ENCODE assay signal across 25 cellular contexts in genomic region chr4:2125831-2126230, GRCh38.
A peak's percentile ranks its signal among the peaks of the same experiment; 100 is the strongest.
DNase-seq lines count a peak whose midpoint lies in the region; ATAC-seq, FAIRE-seq and TF ChIP-seq lines count a peak whose summit lies in the region.
"Had no signal": no experiment of that assay in that cellular context is flagged by ENCODE, and none has a peak within 500 bp of the region (broad histone marks: within the 10 kb centered on the region; RNA-seq: fewer than 3 reads in every experiment).

No MANE protein-coding gene starts in this region.

- H2BK5ac ChIP-seq in H1 (ENCODE audit: low read depth, low read length) (no peak overlapping the region), trophoblast cell (ENCODE audit: low read depth, low read length, poor library complexity) (no peak overlapping the region)

- WGBS in H1 (ENCODE audit: extremely low coverage in 1 of 2, insufficient coverage in 1 of 2, insufficient read length in 1 of 2, insufficient replicate concordance in 2 of 2, low coverage in 1 of 2, low lambda C conversion rate in 2 of 2, missing lambda C conversion rate in 1 of 2), 2 experiments, result 94% methylated on average over 6 of the region's 6 CpGs; no CpG with 5 or more reads in 1 of the 2 experiments
- WGBS in trophoblast cell (ENCODE audit: extremely low coverage, insufficient coverage, insufficient read length), result no CpG with 5 or more reads among the region's 6 CpGs

- H3K9me3 ChIP-seq in H1 (ENCODE audit: insufficient read depth in 2 of 2, low read depth in 1 of 2, low read length in 1 of 2) (no peaks in the 10 kb centered on the region), trophoblast cell (ENCODE audit: insufficient read depth, low read depth, low read length) (no peaks in the 10 kb centered on the region), T-helper 17 cell (ENCODE audit: control insufficient read depth, low read length, poor library complexity, severe bottlenecking) (no peaks in the 10 kb centered on the region)
- H3K9me3 ChIP-seq: A549; BE2C; BLaER1 treated with 17β-estradiol and CSF1 and Interleukin-3, amounts not matched to agents 10 nM and 100 nM; HAP-1 had no signal

- CTCF ChIA-PET in H1 (lab: Charles Lee; ENCODE audit: partially characterized antibody), result interaction anchor here (0.6 to 2.0 kb wide), 5 partner anchors 9 to 216 kb away, joined by 3 to 4 read pairs (median 4); no protein-coding TSS in a partner anchor

- POLR2A ChIA-PET in H1 (lab: Charles Lee; ENCODE audit: partially characterized antibody), result no interaction called here

- no peak overlapping the region for H2BK15ac ChIP-seq in H1 (ENCODE audit: low read length)

- DNase-seq in DMS53 treated with DMSO at 0.1 percent for 48 hours (lab: John Stamatoyannopoulos, UW; ENCODE audit: unreplicated experiment) (peak; percentile 36), H1 (ENCODE audit: low read depth in 1 of 2, low spot score in 2 of 2) (no peak), osteocyte (ENCODE audit: extremely low spot score, unreplicated experiment) (peak; percentile 80), trophoblast cell (no peak), T-helper 17 cell (no peak)
- DNase-seq: 8988T; ACHN; AML-193; BE2C; CD4-positive, alpha-beta T cell; CD8-positive, alpha-beta memory T cell; DMS 273 treated with DMSO at 0.1 percent for 48 hours; DND-41; HFFc6 had no signal

- H3K79me1 ChIP-seq in H1 (ENCODE audit: low read depth, low read length) (no peaks in the 10 kb centered on the region), trophoblast cell (ENCODE audit: low read length) (no peaks in the 10 kb centered on the region)

- no peak for TF ChIP-seq CTCF in H1 (IDR thresholded peaks at IDR 0.05; ENCODE audit: control extremely low read depth in 1 of 3, insufficient read depth in 1 of 3, low read depth in 1 of 3, low read length in 3 of 3)
- no peak for TF ChIP-seq CTCF in osteocyte (IDR thresholded peaks at IDR 0.05)

- H3K27ac Mint-ChIP-seq in osteocyte (ENCODE audit: unreplicated experiment), result no peak overlapping the region
- H3K27ac Mint-ChIP-seq in T-helper 17 cell, result no peak overlapping the region
- H3K27ac Mint-ChIP-seq: CD4-positive, alpha-beta T cell; GM23338; HFFc6 had no signal

- H4K20me1 ChIP-seq in H1 (replicated peaks in 1 of 2; ENCODE audit: control insufficient read depth in 1 of 2, insufficient read depth in 2 of 2, low read length in 2 of 2), result no peaks in the 10 kb centered on the region
- H4K20me1 ChIP-seq: BLaER1 treated with 17β-estradiol and CSF1 and Interleukin-3, amounts not matched to agents 10 nM and 100 nM had no signal

- H3K9ac ChIP-seq in H1 (replicated peaks in 1 of 4; ENCODE audit: extremely low read depth in 1 of 4, low read depth in 3 of 4, low read length in 3 of 4) (no peak overlapping the region), trophoblast cell (ENCODE audit: low read length) (no peak overlapping the region)
- H3K9ac ChIP-seq: BLaER1 treated with 17β-estradiol and CSF1 and Interleukin-3, amounts not matched to agents 10 nM and 100 nM had no signal

- H2BK120ac ChIP-seq in H1 (replicated peaks; ENCODE audit: low read depth, low read length) (no peak overlapping the region), trophoblast cell (ENCODE audit: insufficient read depth, low read length, poor library complexity) (no peak overlapping the region)

- no peak for TF ChIP-seq EP300 in H1 (IDR thresholded peaks at IDR 0.05; ENCODE audit: borderline replicate concordance in 1 of 2, low read depth in 2 of 2, low read length in 2 of 2)

- H4K5ac ChIP-seq in H1 (ENCODE audit: insufficient read length, low read depth, low read length), result no peak overlapping the region

- H3K4me2 ChIP-seq in H1 (ENCODE audit: insufficient read depth in 1 of 2, low read depth in 2 of 2, low read length in 2 of 2) (no peak overlapping the region), trophoblast cell (ENCODE audit: low read length) (no peak overlapping the region)
- H3K4me2 ChIP-seq: A549; BLaER1 treated with 17β-estradiol and CSF1 and Interleukin-3, amounts not matched to agents 10 nM and 100 nM; GM23338 had no signal

- H4K8ac ChIP-seq in H1 (ENCODE audit: extremely low read depth, insufficient read depth, low read length), result peak overlapping the region; percentile 46; the same call in 1 of the 2 replicates
- no peak overlapping the region for H4K8ac ChIP-seq in trophoblast cell (ENCODE audit: low read depth, low read length)

- H2BK20ac ChIP-seq in H1 (ENCODE audit: low read length), result no peak overlapping the region

- no peak for TF ChIP-seq RAD21 in H1 (IDR thresholded peaks at IDR 0.05 in 1 of 2, conservative IDR thresholded peaks at IDR 0.05 in 1 of 2; ENCODE audit: low read depth in 2 of 2, low read length in 2 of 2)

- H3K27ac ChIP-seq in H1 (ENCODE audit: low read depth, low read length) (no peak overlapping the region), trophoblast cell (ENCODE audit: low read depth, low read length) (no peak overlapping the region)
- H3K27ac ChIP-seq: A549; BLaER1 treated with 17β-estradiol and CSF1 and Interleukin-3, amounts not matched to agents 10 nM and 100 nM had no signal

- H2AFZ ChIP-seq in H1 (ENCODE audit: low read length), result no peak overlapping the region
- H2AFZ ChIP-seq in trophoblast cell (ENCODE audit: insufficient read depth, low read length, poor library complexity), result no peak overlapping the region
- H2AFZ ChIP-seq: GM23338 had no signal

- H3K14ac ChIP-seq in H1 (ENCODE audit: insufficient read length) (no peak overlapping the region), trophoblast cell (ENCODE audit: low read length) (no peak overlapping the region)

- H3K36me3 Mint-ChIP-seq in osteocyte (ENCODE audit: unreplicated experiment), result no peaks in the 10 kb centered on the region
- peaks cover 18% of the 10 kb centered on the region for H3K36me3 Mint-ChIP-seq in T-helper 17 cell (ENCODE audit: low read depth)
- H3K36me3 Mint-ChIP-seq: CD14-positive monocyte had no signal

- H3K9me3 Mint-ChIP-seq in osteocyte (ENCODE audit: unreplicated experiment), result no peaks in the 10 kb centered on the region
- H3K9me3 Mint-ChIP-seq: CD4-positive, alpha-beta T cell; CD8-positive, alpha-beta memory T cell; GM23338; HFFc6 had no signal

- H2AK5ac ChIP-seq in H1 (ENCODE audit: low read depth, low read length), result no peak overlapping the region
- H2AK5ac ChIP-seq in trophoblast cell (ENCODE audit: low read length), result no peak overlapping the region

- H3K4me1 ChIP-seq in H1 (replicated peaks in 1 of 4; ENCODE audit: control insufficient read depth in 3 of 4, insufficient read depth in 4 of 4, low read length in 3 of 4) (no peaks in the 10 kb centered on the region; a peak in 1 of 7 replicates), trophoblast cell (ENCODE audit: control insufficient read depth in 1 of 2, insufficient read depth in 2 of 2, low read length in 2 of 2) (no peaks in the 10 kb centered on the region)
- H3K4me1 ChIP-seq: A549; BE2C; BLaER1 treated with 17β-estradiol and CSF1 and Interleukin-3, amounts not matched to agents 10 nM and 100 nM; HAP-1 had no signal

- H3K4me3 Mint-ChIP-seq in osteocyte (ENCODE audit: unreplicated experiment), result no peak overlapping the region
- no peak overlapping the region for H3K4me3 Mint-ChIP-seq in T-helper 17 cell
- H3K4me3 Mint-ChIP-seq: CD14-positive monocyte; CD4-positive, alpha-beta T cell; CD8-positive, alpha-beta memory T cell; GM23338; HFFc6 had no signal

- TF ChIP-seq POLR2A in H1 (IDR thresholded peaks at IDR 0.05; ENCODE audit: control extremely low read depth in 1 of 2, low read depth in 2 of 2, low read length in 2 of 2), result no peak

- no peak overlapping the region for H4K12ac ChIP-seq in trophoblast cell (ENCODE audit: low read depth, low read length)

- H3K4me3 ChIP-seq in H1 (ENCODE audit: extremely low read depth in 1 of 4, insufficient read depth in 2 of 4, low read depth in 3 of 4, low read length in 4 of 4) (no peak overlapping the region), trophoblast cell (ENCODE audit: low read depth, low read length) (no peak overlapping the region)
- H3K4me3 ChIP-seq: A549; BLaER1 treated with 17β-estradiol and CSF1 and Interleukin-3, amounts not matched to agents 10 nM and 100 nM; GM23338; HAP-1 had no signal

- H3K36me3 ChIP-seq in H1 (ENCODE audit: control insufficient read depth in 2 of 4, insufficient read depth in 4 of 4, low read length in 3 of 4) (no peaks in the 10 kb centered on the region), trophoblast cell (ENCODE audit: control insufficient read depth in 1 of 2, insufficient read depth in 2 of 2, low read length in 2 of 2) (no peaks in the 10 kb centered on the region)
- H3K36me3 ChIP-seq: BE2C; BLaER1 treated with 17β-estradiol and CSF1 and Interleukin-3, amounts not matched to agents 10 nM and 100 nM; HAP-1 had no signal

- peaks cover 3% of the 10 kb centered on the region for H3K4me1 Mint-ChIP-seq in osteocyte (ENCODE audit: unreplicated experiment)
- H3K4me1 Mint-ChIP-seq in T-helper 17 cell, result peaks cover 2% of the 10 kb centered on the region
- H3K4me1 Mint-ChIP-seq: CD14-positive monocyte; CD8-positive, alpha-beta memory T cell had no signal

- no peak for FAIRE-seq in H1 (lab: Jason Lieb, UNC)
- FAIRE-seq: A549, D721Med, G401.6, GM12892, GM19239, H54 had no signal

- H3K79me2 ChIP-seq in H1 (ENCODE audit: control insufficient read depth in 1 of 2, insufficient read depth in 2 of 2, low read length in 2 of 2) (no peaks in the 10 kb centered on the region), trophoblast cell (ENCODE audit: control insufficient read depth, insufficient read depth, low read length, poor library complexity) (no peaks in the 10 kb centered on the region)

- H3K4ac ChIP-seq in H1 (replicated peaks; ENCODE audit: insufficient read length, low read depth, low read length) (no peak overlapping the region), trophoblast cell (ENCODE audit: low read depth, low read length) (no peak overlapping the region)

- H3K56ac ChIP-seq in H1 (replicated peaks; ENCODE audit: insufficient read length, low read depth, low read length), result no peak overlapping the region

- H3K27me3 ChIP-seq in H1 (replicated peaks in 1 of 4; ENCODE audit: control insufficient read depth in 3 of 4, extremely low read depth in 1 of 4, insufficient read depth in 3 of 4, low read length in 3 of 4) (no peaks in the 10 kb centered on the region), trophoblast cell (ENCODE audit: insufficient read depth, low read length) (no peaks in the 10 kb centered on the region)
- H3K27me3 ChIP-seq: BLaER1 treated with 17β-estradiol and CSF1 and Interleukin-3, amounts not matched to agents 10 nM and 100 nM had no signal

- no peak for ATAC-seq in GM18520 (IDR thresholded peaks at IDR 0.05; ENCODE audit: unreplicated experiment)
- ATAC-seq in T-helper 17 cell, result no peak
- ATAC-seq: A549 had no signal

- H3K18ac ChIP-seq in H1 (ENCODE audit: extremely low read depth, low read length) (no peak overlapping the region), trophoblast cell (ENCODE audit: low read length) (no peak overlapping the region)

- H3K23me2 ChIP-seq in H1 (ENCODE audit: low read depth, low read length), result no peaks in the 10 kb centered on the region

- H2BK12ac ChIP-seq in H1 (ENCODE audit: low read depth, low read length) (no peak overlapping the region), trophoblast cell (ENCODE audit: low read length) (no peak overlapping the region)

- H3K27me3 Mint-ChIP-seq in osteocyte (ENCODE audit: unreplicated experiment) (no peaks in the 10 kb centered on the region), T-helper 17 cell (peaks cover 12% of the 10 kb centered on the region)
- H3K27me3 Mint-ChIP-seq: CD4-positive, alpha-beta T cell had no signal

- H4K91ac ChIP-seq in H1 (replicated peaks; ENCODE audit: insufficient read length, low read length) (no peak overlapping the region), trophoblast cell (ENCODE audit: low read depth, low read length) (no peak overlapping the region)

- H3K23ac ChIP-seq in H1 (ENCODE audit: insufficient read length) (no peak overlapping the region), trophoblast cell (ENCODE audit: low read length) (no peak overlapping the region)

Comparison
In these comparisons a context has a peak if more than half of its experiments do, and no peak if none do; other contexts are left out.
1. DNase-seq: peak in DMS53 treated with DMSO at 0.1 percent for 48 hours (single experiment) and osteocyte (single experiment); none in H1 (0 of 2), trophoblast cell (0 of 2) and T-helper 17 cell (0 of 3).